ENCODE assay signal across 13 cellular contexts in the genomic region with DNA sequence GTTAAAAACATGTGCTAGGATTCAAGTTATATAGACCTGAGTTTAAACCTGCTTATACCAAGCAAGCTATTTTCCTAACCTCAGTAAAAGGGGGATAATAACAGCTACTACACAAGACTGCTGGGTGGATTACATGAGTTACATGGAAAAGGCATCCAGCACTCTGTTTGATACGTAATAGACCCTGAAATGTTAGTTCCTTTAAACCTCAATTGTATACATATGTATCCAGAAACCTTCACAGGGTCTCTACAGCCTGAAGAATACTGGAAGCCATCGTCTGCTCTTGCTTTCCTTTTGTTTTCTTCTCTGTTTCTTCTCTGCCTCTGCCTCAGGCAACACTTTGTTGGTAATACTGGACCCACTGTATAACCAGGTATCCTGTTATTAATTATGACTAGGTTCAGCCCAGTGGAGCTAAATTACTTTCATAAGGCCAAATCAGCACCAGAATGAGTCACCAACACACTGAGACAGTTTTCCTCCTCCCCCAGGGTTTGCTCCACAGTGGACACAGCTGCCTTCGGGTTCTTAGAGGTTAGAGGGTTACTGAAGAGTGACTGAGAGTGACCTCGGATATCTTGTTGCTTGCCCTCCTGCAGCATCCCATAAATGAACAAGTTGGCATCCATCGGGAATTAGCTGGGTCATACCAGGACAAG.
DNase-seq lines count a peak whose midpoint lies in the region; ATAC-seq, FAIRE-seq and TF ChIP-seq lines count a peak whose summit lies in the region.
"Had no signal": no experiment of that assay in that cellular context is flagged by ENCODE, and none has a peak within 500 bp of the region (broad histone marks: within the 10 kb centered on the region; RNA-seq: fewer than 3 reads in every experiment).

No MANE protein-coding gene starts in this region.

- H4K20me1 ChIP-seq in K562 (replicated peaks; ENCODE audit: control insufficient read depth, insufficient read depth, low read length): no peaks in the 10 kb centered on the region

- TF ChIP-seq POLR2A in K562 (conservative IDR thresholded peaks at IDR 0.05) (no peak), GM18505 (IDR thresholded peaks at IDR 0.05; ENCODE audit: borderline replicate concordance, extremely low read depth, insufficient read depth, insufficient read length) (no peak)

- no peaks in the 10 kb centered on the region for H3K79me2 ChIP-seq in K562 (ENCODE audit: control insufficient read depth, insufficient read depth, low read length)

- DNase-seq in AG10803 (ENCODE audit: low read depth) (peak; percentile 81), HT1080 (ENCODE audit: low read depth) (peak; percentile 73), K562 (ENCODE audit: extremely low read depth in 1 of 4, low spot score in 3 of 4) (peak in 2 of 4 experiments; percentile 6 to 8), kidney tubule cell (ENCODE audit: low spot score) (peak; percentile 76)
- no peak for DNase-seq in activated CD8-positive, alpha-beta T cell treated with anti-CD3 and anti-CD28 coated beads for 36 hours
- DNase-seq in activated CD4-positive, alpha-beta T cell treated with anti-CD3 and anti-CD28 coated beads for 4 hours: no peak
- DNase-seq: activated CD4-positive, alpha-beta memory T cell treated with anti-CD3 and anti-CD28 coated beads, Interleukin-2, amount 10 ng/mL, durations not matched to agents 7 days and 5 days; amniotic stem cell; NCI-H187 had no signal

- no peak overlapping the region for H3K9ac ChIP-seq in K562 (ENCODE audit: insufficient read depth in 1 of 2, low read depth in 2 of 2, low read length in 2 of 2)

- no peak for TF ChIP-seq RAD21 in K562 (CRISPR knock-in tag; conservative IDR thresholded peaks at IDR 0.05 in 1 of 2, IDR thresholded peaks at IDR 0.05 in 1 of 2)

- peak overlapping the region; percentile 26; the same call in 1 of the 2 replicates for H3K4me2 ChIP-seq in K562 (ENCODE audit: insufficient read depth, low read length)

- POLR2A ChIA-PET in K562 (lab: Yijun Ruan, JAX): no interaction called here
- POLR2A ChIA-PET in activated CD8-positive, alpha-beta T cell treated with anti-CD3 and anti-CD28 coated beads for 36 hours (lab: Charles Lee): no interaction called here

- no peaks in the 10 kb centered on the region for H3K36me3 ChIP-seq in K562 (ENCODE audit: control insufficient read depth, insufficient read depth, low read length)

- TF ChIP-seq CTCF in AG10803 (conservative IDR thresholded peaks at IDR 0.05; ENCODE audit: low read length) (no peak), K562 (IDR thresholded peaks at IDR 0.05 in 2 of 3, conservative IDR thresholded peaks at IDR 0.05 in 1 of 3; ENCODE audit: insufficient read depth in 2 of 3, low read depth in 1 of 3, low read length in 3 of 3) (no peak)
- no peak for TF ChIP-seq CTCF in activated CD8-positive, alpha-beta T cell treated with anti-CD3 and anti-CD28 coated beads for 36 hours (IDR thresholded peaks at IDR 0.05)

- TF ChIP-seq EP300 in K562 (IDR thresholded peaks at IDR 0.05; ENCODE audit: low read length): no peak

- H3K9me1 ChIP-seq in K562 (ENCODE audit: control insufficient read depth, insufficient read depth, low read length): no peaks in the 10 kb centered on the region

- H3K27me3 Mint-ChIP-seq in activated CD8-positive, alpha-beta T cell treated with anti-CD3 and anti-CD28 coated beads for 36 hours: peaks cover 3% of the 10 kb centered on the region
- H3K27me3 Mint-ChIP-seq: stimulated activated naive CD8-positive, alpha-beta T cell treated with anti-CD3 and anti-CD28 coated beads, Interleukin-15, Interleukin-2, amounts not matched to agents 100 ng/mL and 50 ng/mL, for 24 hours had no signal

- no peak overlapping the region for H3K4me3 Mint-ChIP-seq in activated CD8-positive, alpha-beta T cell treated with anti-CD3 and anti-CD28 coated beads for 36 hours
- H3K4me3 Mint-ChIP-seq: activated CD4-positive, alpha-beta memory T cell treated with anti-CD3 and anti-CD28 coated beads, Interleukin-2, amount 10 ng/mL, durations not matched to agents 7 days and 5 days; mesothelial cell of epicardium; stimulated activated naive CD8-positive, alpha-beta T cell treated with anti-CD3 and anti-CD28 coated beads, Interleukin-15, Interleukin-2, amounts not matched to agents 100 ng/mL and 50 ng/mL, for 24 hours had no signal

- FAIRE-seq in K562 (lab: Jason Lieb, UNC): no peak

- H2AFZ ChIP-seq in K562 (ENCODE audit: low read depth, low read length): peak overlapping the region; percentile 90

- H3K9me3 Mint-ChIP-seq in activated CD8-positive, alpha-beta T cell treated with anti-CD3 and anti-CD28 coated beads for 36 hours: no peaks in the 10 kb centered on the region
- H3K9me3 Mint-ChIP-seq: activated CD4-positive, alpha-beta memory T cell treated with anti-CD3 and anti-CD28 coated beads, Interleukin-2, amount 10 ng/mL, durations not matched to agents 7 days and 5 days; stimulated activated naive CD8-positive, alpha-beta T cell treated with anti-CD3 and anti-CD28 coated beads, Interleukin-15, Interleukin-2, amounts not matched to agents 100 ng/mL and 50 ng/mL, for 24 hours had no signal

- H3K4me1 Mint-ChIP-seq in activated CD8-positive, alpha-beta T cell treated with anti-CD3 and anti-CD28 coated beads for 36 hours (ENCODE audit: low read depth): no peaks in the 10 kb centered on the region

- H3K27ac ChIP-seq in K562 (ENCODE audit: extremely low read depth, low read depth, low read length): no peak overlapping the region

- WGBS in K562 (ENCODE audit: insufficient coverage, low coverage, missing lambda C conversion rate): 15% methylated on average over 5 of the region's 5 CpGs

- no peaks in the 10 kb centered on the region for H3K9me3 ChIP-seq in K562 (replicated peaks; ENCODE audit: control insufficient read depth, insufficient read depth, low read depth, low read length)

- no peaks in the 10 kb centered on the region for H3K4me1 ChIP-seq in K562 (replicated peaks in 1 of 2; ENCODE audit: control insufficient read depth in 2 of 2, insufficient read depth in 2 of 2, low read length in 2 of 2)

- peak overlapping the region; percentile 2; the same call in 1 of the 2 replicates for H3K4me3 ChIP-seq in AG10803 (ENCODE audit: low read length)
- H3K4me3 ChIP-seq in K562: no peak overlapping the region

- intact Hi-C loops in K562 (cut with micrococcal nuclease): no loop called here
- intact Hi-C loops in activated CD8-positive, alpha-beta T cell treated with anti-CD3 and anti-CD28 coated beads for 36 hours (cut with micrococcal nuclease): loop anchor here (5.0 kb wide), 1 partner anchor 322 kb away; no protein-coding TSS in a partner anchor

- H3K36me3 Mint-ChIP-seq in activated CD8-positive, alpha-beta T cell treated with anti-CD3 and anti-CD28 coated beads for 36 hours (ENCODE audit: low read depth): no peaks in the 10 kb centered on the region
- H3K36me3 Mint-ChIP-seq: mesothelial cell of epicardium had no signal

- in situ Hi-C loops in K562 (cut with MboI): no loop called here

- H3K27me3 ChIP-seq in K562 (ENCODE audit: control insufficient read depth in 2 of 2, insufficient read depth in 2 of 2, low read length in 2 of 2): no peaks in the 10 kb centered on the region

- no peak overlapping the region for H3K27ac Mint-ChIP-seq in activated CD8-positive, alpha-beta T cell treated with anti-CD3 and anti-CD28 coated beads for 36 hours
- H3K27ac Mint-ChIP-seq: activated CD4-positive, alpha-beta memory T cell treated with anti-CD3 and anti-CD28 coated beads, Interleukin-2, amount 10 ng/mL, durations not matched to agents 7 days and 5 days; mesothelial cell of epicardium; stimulated activated naive CD8-positive, alpha-beta T cell treated with anti-CD3 and anti-CD28 coated beads, Interleukin-15, Interleukin-2, amounts not matched to agents 100 ng/mL and 50 ng/mL, for 24 hours had no signal

- CTCF ChIA-PET in K562 (lab: Yijun Ruan, JAX; ENCODE audit: low intra/inter-chr PET ratio): no interaction called here
- CTCF ChIA-PET in activated CD8-positive, alpha-beta T cell treated with anti-CD3 and anti-CD28 coated beads for 36 hours (lab: Charles Lee): interaction anchor here (1.0 kb wide), 1 partner anchor 9 kb away, joined by 3 read pairs; no protein-coding TSS in a partner anchor

- no TSS peak for BruUV-seq in K562 (replicated peaks; lab: Mats Ljungman, UMichigan)

- ATAC-seq in K562 (peak; percentile 74), GM18505 (IDR thresholded peaks at IDR 0.05; ENCODE audit: unreplicated experiment) (no peak), GM18502 (IDR thresholded peaks at IDR 0.05; ENCODE audit: poor library complexity, unreplicated experiment) (no peak)
- ATAC-seq in activated CD8-positive, alpha-beta T cell treated with anti-CD3 and anti-CD28 coated beads for 36 hours: no peak

TF ChIP-seq in K562, 482 proteins besides CTCF, POLR2A, EP300 and RAD21 (continues in another document):
- TF ChIP-seq, protein P1, sequence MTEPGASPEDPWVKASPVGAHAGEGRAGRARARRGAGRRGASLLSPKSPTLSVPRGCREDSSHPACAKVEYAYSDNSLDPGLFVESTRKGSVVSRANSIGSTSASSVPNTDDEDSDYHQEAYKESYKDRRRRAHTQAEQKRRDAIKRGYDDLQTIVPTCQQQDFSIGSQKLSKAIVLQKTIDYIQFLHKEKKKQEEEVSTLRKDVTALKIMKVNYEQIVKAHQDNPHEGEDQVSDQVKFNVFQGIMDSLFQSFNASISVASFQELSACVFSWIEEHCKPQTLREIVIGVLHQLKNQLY (CRISPR knock-in tag; conservative IDR thresholded peaks at IDR 0.05): no peak
- TF ChIP-seq, protein P2, sequence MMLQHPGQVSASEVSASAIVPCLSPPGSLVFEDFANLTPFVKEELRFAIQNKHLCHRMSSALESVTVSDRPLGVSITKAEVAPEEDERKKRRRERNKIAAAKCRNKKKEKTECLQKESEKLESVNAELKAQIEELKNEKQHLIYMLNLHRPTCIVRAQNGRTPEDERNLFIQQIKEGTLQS (IDR thresholded peaks at IDR 0.05): peak; percentile 38; the same call in 1 of the 2 replicates
- TF ChIP-seq, protein P2 (CRISPR knock-in tag; conservative IDR thresholded peaks at IDR 0.05): no peak
- TF ChIP-seq, protein P3, sequence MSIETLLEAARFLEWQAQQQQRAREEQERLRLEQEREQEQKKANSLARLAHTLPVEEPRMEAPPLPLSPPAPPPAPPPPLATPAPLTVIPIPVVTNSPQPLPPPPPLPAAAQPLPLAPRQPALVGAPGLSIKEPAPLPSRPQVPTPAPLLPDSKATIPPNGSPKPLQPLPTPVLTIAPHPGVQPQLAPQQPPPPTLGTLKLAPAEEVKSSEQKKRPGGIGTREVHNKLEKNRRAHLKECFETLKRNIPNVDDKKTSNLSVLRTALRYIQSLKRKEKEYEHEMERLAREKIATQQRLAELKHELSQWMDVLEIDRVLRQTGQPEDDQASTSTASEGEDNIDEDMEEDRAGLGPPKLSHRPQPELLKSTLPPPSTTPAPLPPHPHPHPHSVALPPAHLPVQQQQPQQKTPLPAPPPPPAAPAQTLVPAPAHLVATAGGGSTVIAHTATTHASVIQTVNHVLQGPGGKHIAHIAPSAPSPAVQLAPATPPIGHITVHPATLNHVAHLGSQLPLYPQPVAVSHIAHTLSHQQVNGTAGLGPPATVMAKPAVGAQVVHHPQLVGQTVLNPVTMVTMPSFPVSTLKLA (conservative IDR thresholded peaks at IDR 0.05): no peak
- no peak for TF ChIP-seq ZNF384 (IDR thresholded peaks at IDR 0.05; ENCODE audit: low read depth, low read length)

Comparison
In these comparisons a context has a peak if more than half of its experiments do, and no peak if none do; other contexts are left out.
1. DNase-seq: peak in AG10803 (single experiment), HT1080 (single experiment) and kidney tubule cell (single experiment); none in activated CD8-positive, alpha-beta T cell treated with anti-CD3 and anti-CD28 coated beads for 36 hours (single experiment) and activated CD4-positive, alpha-beta T cell treated with anti-CD3 and anti-CD28 coated beads for 4 hours (0 of 2).